30 cellular contexts compared by ENCODE assay signal in the genomic region with DNA sequence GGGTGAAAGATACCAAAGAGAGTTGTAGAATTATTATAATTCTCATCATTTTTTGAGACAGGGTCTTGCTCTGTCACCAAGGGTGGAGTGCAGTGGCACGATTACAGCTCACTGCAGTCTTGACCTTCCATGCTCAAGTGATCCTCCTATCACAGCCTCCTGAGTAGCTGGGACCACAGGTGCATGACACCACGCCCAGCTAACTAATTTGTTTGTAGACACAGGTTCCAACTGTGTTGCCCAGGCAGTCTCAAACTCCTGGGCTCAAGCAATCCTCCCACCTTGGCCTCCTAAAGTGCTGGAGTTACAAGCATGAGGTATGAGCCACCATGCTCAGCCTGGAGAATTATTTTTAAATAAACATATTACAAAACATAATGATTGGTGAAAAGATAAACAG.
"Had no signal": no experiment of that assay in that cellular context is flagged by ENCODE, and none has a peak within 500 bp of the region (broad histone marks: within the 10 kb centered on the region; RNA-seq: fewer than 3 reads in every experiment).

No MANE protein-coding gene starts in this region.

- H3K4me1 ChIP-seq: esophagus squamous epithelium, left lung, lower lobe of right lung, parathyroid adenoma, psoas muscle, sigmoid colon, tibial nerve had no signal

- DNase-seq: activated CD4-positive, alpha-beta memory T cell treated with anti-CD3 and anti-CD28 coated beads for 36 hours; activated CD4-positive, alpha-beta T cell treated with anti-CD3 and anti-CD28 coated beads, Interleukin-2, amount 10 ng/mL, durations not matched to agents 24 days and 14 days; activated CD4-positive, CD25-positive, alpha-beta regulatory T cell treated with anti-CD3 and anti-CD28 coated beads, Interleukin-2, amount 50 U/mL, for 72 hours; activated CD8-positive, alpha-beta memory T cell treated with anti-CD3 and anti-CD28 coated beads, Interleukin-2, amount 50 U/mL, for 48 hours; activated gamma-delta T cell treated with Interleukin-2 at 50 U/mL for 16 hours; activated naive CD8-positive, alpha-beta T cell treated with anti-CD3 and anti-CD28 coated beads, Interleukin-2, amount 50 U/mL, for 24 hours; activated T-cell treated with anti-CD3 and anti-CD28 coated beads, Interleukin-2, amount 50 U/mL, for 24 hours; amygdala; caudate nucleus; esophagus squamous epithelium; foreskin melanocyte; heart right ventricle; left lung; lower lobe of right lung; mesenchymal stem cell; natural killer cell; occipital lobe; psoas muscle; sigmoid colon; small intestine; stimulated activated CD4-positive, alpha-beta T cell treated with anti-CD3 and anti-CD28 coated beads, Interleukin-1b, Interleukin-23, amount 100 ng/mL, for 48 hours; stimulated activated naive CD4-positive, alpha-beta T cell treated with Interleukin-2 at 50 U/mL for 16 hours; T-helper 9 cell had no signal

- H3K9me3 ChIP-seq: lower lobe of right lung, psoas muscle, sigmoid colon had no signal

- H3K79me2 ChIP-seq: parathyroid adenoma had no signal

- H3K27me3 ChIP-seq: esophagus squamous epithelium, heart right ventricle, left lung, neural progenitor cell, sigmoid colon, tibial nerve had no signal

- ATAC-seq: activated naive CD8-positive, alpha-beta T cell treated with anti-CD3 and anti-CD28 coated beads, Interleukin-2, amount 50 U/mL, for 24 hours; heart right ventricle; left lung; lower lobe of right lung; natural killer cell; psoas muscle had no signal

- FAIRE-seq: small intestine, TTC549 had no signal

- H3K27ac ChIP-seq: epithelial cell of prostate, left lung, lower lobe of right lung, neural progenitor cell, parathyroid adenoma, psoas muscle, sigmoid colon, tibial nerve had no signal

- H3K4me3 ChIP-seq: esophagus squamous epithelium, heart right ventricle, left lung, lower lobe of right lung, neural progenitor cell, psoas muscle, sigmoid colon, tibial nerve had no signal

- H3K36me3 Mint-ChIP-seq: activated CD4-positive, alpha-beta memory T cell treated with anti-CD3 and anti-CD28 coated beads for 36 hours; activated naive CD4-positive, alpha-beta T cell treated with anti-CD3 and anti-CD28 coated beads, Interleukin-2, amount 50 U/mL, for 24 hours; natural killer cell had no signal

- H3K4me1 Mint-ChIP-seq: activated CD4-positive, alpha-beta T cell treated with anti-CD3 and anti-CD28 coated beads, Interleukin-2, amount 10 ng/mL, durations not matched to agents 24 days and 14 days; activated naive CD4-positive, alpha-beta T cell treated with anti-CD3 and anti-CD28 coated beads, Interleukin-2, amount 50 U/mL, for 24 hours; natural killer cell had no signal

- H3K27ac Mint-ChIP-seq: activated CD4-positive, alpha-beta memory T cell treated with anti-CD3 and anti-CD28 coated beads for 36 hours; activated CD4-positive, alpha-beta T cell treated with anti-CD3 and anti-CD28 coated beads, Interleukin-2, amount 10 ng/mL, durations not matched to agents 24 days and 14 days; activated naive CD4-positive, alpha-beta T cell treated with anti-CD3 and anti-CD28 coated beads, Interleukin-2, amount 50 U/mL, for 24 hours; activated naive CD8-positive, alpha-beta T cell treated with anti-CD3 and anti-CD28 coated beads, Interleukin-2, amount 50 U/mL, for 24 hours; activated T-cell treated with anti-CD3 and anti-CD28 coated beads, Interleukin-2, amount 50 U/mL, for 24 hours; dendritic cell treated with granulocyte-macrophage colony-stimulating factor and Interleukin-4, amounts not matched to agents 40 ng/mL and 50 ng/mL, for 4 days; natural killer cell; neural progenitor cell had no signal

- H3K4me2 ChIP-seq: neural progenitor cell had no signal

- H2AFZ ChIP-seq: neural progenitor cell, parathyroid adenoma had no signal

- H3K9me3 Mint-ChIP-seq: activated CD4-positive, alpha-beta memory T cell treated with anti-CD3 and anti-CD28 coated beads for 36 hours; activated CD4-positive, alpha-beta T cell treated with anti-CD3 and anti-CD28 coated beads, Interleukin-2, amount 10 ng/mL, durations not matched to agents 24 days and 14 days; activated naive CD4-positive, alpha-beta T cell treated with anti-CD3 and anti-CD28 coated beads, Interleukin-2, amount 50 U/mL, for 24 hours; activated naive CD8-positive, alpha-beta T cell treated with anti-CD3 and anti-CD28 coated beads, Interleukin-2, amount 50 U/mL, for 24 hours; activated T-cell treated with anti-CD3 and anti-CD28 coated beads, Interleukin-2, amount 50 U/mL, for 24 hours; natural killer cell had no signal

- H3K4me3 Mint-ChIP-seq: activated CD4-positive, alpha-beta memory T cell treated with anti-CD3 and anti-CD28 coated beads for 36 hours; activated CD4-positive, alpha-beta T cell treated with anti-CD3 and anti-CD28 coated beads, Interleukin-2, amount 10 ng/mL, durations not matched to agents 24 days and 14 days; activated naive CD4-positive, alpha-beta T cell treated with anti-CD3 and anti-CD28 coated beads, Interleukin-2, amount 50 U/mL, for 24 hours; activated naive CD8-positive, alpha-beta T cell treated with anti-CD3 and anti-CD28 coated beads, Interleukin-2, amount 50 U/mL, for 24 hours; activated T-cell treated with anti-CD3 and anti-CD28 coated beads, Interleukin-2, amount 50 U/mL, for 24 hours; dendritic cell treated with granulocyte-macrophage colony-stimulating factor and Interleukin-4, amounts not matched to agents 40 ng/mL and 50 ng/mL, for 4 days; natural killer cell; neural progenitor cell had no signal

- H3K36me3 ChIP-seq: esophagus squamous epithelium, heart right ventricle, left lung, lower lobe of right lung, neural progenitor cell, sigmoid colon, tibial nerve had no signal

- H3K9ac ChIP-seq: neural progenitor cell, parathyroid adenoma had no signal
